Comparison of ENCODE assay signal across 21 cellular contexts in the genomic region with DNA sequence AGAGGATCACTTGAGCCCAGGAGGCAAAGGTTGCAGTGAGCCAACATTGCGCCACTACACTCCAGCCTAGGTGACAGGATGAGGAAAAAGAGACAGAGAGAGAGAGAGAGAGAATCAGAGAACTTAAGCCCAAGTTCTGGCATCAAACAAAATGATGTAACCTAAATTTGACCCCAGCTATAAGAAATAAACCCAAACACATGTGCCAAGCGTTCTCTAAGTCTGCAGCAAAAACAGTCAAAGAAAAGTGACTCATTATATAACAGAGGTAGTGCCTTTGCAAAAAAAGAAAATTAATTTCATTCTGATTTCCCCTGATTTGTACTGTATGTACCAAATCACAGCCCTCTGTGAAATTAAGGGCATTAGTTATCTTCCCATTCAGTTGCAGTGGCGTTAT.
DNase-seq lines count a peak whose midpoint lies in the region; TF ChIP-seq lines count a peak whose summit lies in the region.
"Had no signal": no experiment of that assay in that cellular context is flagged by ENCODE, and none has a peak within 500 bp of the region (broad histone marks: within the 10 kb centered on the region; RNA-seq: fewer than 3 reads in every experiment).

No MANE protein-coding gene starts in this region.

- in situ Hi-C loops in GM13977 (cut with MboI; ENCODE audit: low pct_unique_long_range_greater_than_20kb, low sequenced_read_pairs, unreplicated experiment): no loop called here

- TF ChIP-seq CTCF in fibroblast of mammary gland (conservative IDR thresholded peaks at IDR 0.05; ENCODE audit: control insufficient read depth, insufficient read depth, low read depth, low read length) (no peak), retinal pigment epithelial cell (conservative IDR thresholded peaks at IDR 0.05; ENCODE audit: low read depth, low read length) (no peak), GM13977 (IDR thresholded peaks at IDR 0.05; ENCODE audit: extremely low read depth, insufficient read depth, missing control alignments) (no peak)

- H3K4me3 ChIP-seq in fibroblast of mammary gland (ENCODE audit: control insufficient read depth, low read depth, low read length): no peak overlapping the region
- no peak overlapping the region for H3K4me3 ChIP-seq in retinal pigment epithelial cell (ENCODE audit: low read length)
- H3K4me3 ChIP-seq: GM23338 had no signal

- peak; percentile 10 for DNase-seq in GM04504 (ENCODE audit: low read depth)
- DNase-seq in M059J (ENCODE audit: low read depth): peak; percentile 47
- peak; percentile 44 for DNase-seq in fibroblast of mammary gland (ENCODE audit: low read depth)
- peak; percentile 49 for DNase-seq in retinal pigment epithelial cell (ENCODE audit: low read depth)
- DNase-seq in NCI-H2227 treated with DMSO at 0.1 percent for 48 hours (lab: John Stamatoyannopoulos, UW): no peak
- DNase-seq in NCI-H748 treated with DMSO at 0.1 percent for 48 hours (lab: John Stamatoyannopoulos, UW): no peak
- DNase-seq in GM13977 (ENCODE audit: low spot score): no peak
- no peak for DNase-seq in NCI-H510A (lab: John Stamatoyannopoulos, UW)
- DNase-seq: AML-193, DMS 273 treated with DMSO at 0.1 percent for 48 hours, DND-41, GDM1, KG1, NCI-H1417 treated with DMSO at 0.1 percent for 48 hours, NCI-H2029, NCI-H2171 treated with DMSO at 0.1 percent for 48 hours, NCI-H82, RPMI8226, SHP77 treated with DMSO at 0.1 percent for 48 hours, T-helper 1 cell had no signal

Comparison
In these comparisons a context has a peak if more than half of its experiments do, and no peak if none do; other contexts are left out.
1. DNase-seq: peak in GM04504 (single experiment), M059J (single experiment), fibroblast of mammary gland (single experiment) and retinal pigment epithelial cell (single experiment); none in NCI-H2227 treated with DMSO at 0.1 percent for 48 hours (single experiment), NCI-H748 treated with DMSO at 0.1 percent for 48 hours (single experiment), GM13977 (single experiment) and NCI-H510A (single experiment).